In the genomic region with DNA sequence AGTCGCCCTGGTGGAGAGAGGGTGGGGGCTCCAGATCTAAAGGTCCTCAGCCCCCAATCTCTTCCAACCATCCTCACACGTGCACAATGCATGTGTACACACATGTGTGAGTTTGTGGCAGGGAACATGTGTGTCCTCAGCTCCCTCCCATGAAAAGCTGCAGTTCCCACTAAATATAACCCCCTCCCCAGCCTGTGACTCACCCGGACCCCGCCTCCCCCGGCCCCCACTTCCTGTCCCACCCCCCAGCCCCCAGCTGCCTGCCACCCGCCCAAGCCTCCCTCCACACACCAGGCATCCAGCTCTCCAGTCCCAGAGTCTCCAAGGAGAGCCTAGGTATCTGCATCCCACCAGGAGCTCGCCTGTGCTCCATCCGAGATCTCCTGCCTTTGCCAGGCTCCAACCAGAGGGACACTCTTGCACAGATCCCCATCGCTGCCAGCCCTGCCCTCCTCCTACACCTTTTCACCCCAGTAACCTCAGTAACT, we compare ENCODE assay signal across 8 cellular contexts. TPM values are rescaled to one million over a fixed set of nuclear protein-coding genes. Genes with fewer than 3 reads are reported as not detected.
DNase-seq lines count a peak whose midpoint lies in the region; ATAC-seq, FAIRE-seq and TF ChIP-seq lines count a peak whose summit lies in the region.

No MANE protein-coding gene starts in this region.

- intact Hi-C loops in esophagus squamous epithelium (cut with DNase I) (no loop called here), left colon (cut with DNase I, micrococcal nuclease) (no loop called here)

- no peaks in the 10 kb centered on the region for H3K36me3 ChIP-seq in Peyer's patch
- no peaks in the 10 kb centered on the region for H3K36me3 ChIP-seq in esophagus squamous epithelium

- H3K4me3 ChIP-seq in Peyer's patch (no peak overlapping the region), esophagus squamous epithelium (peak overlapping the region in 2 of 4 donors; percentile 52 to 73), retinal pigment epithelial cell (ENCODE audit: low read length) (peak overlapping the region; percentile 55)

- H3K4me1 ChIP-seq in Peyer's patch, result peaks cover 5 to 51% (median 10%) of the 10 kb centered on the region in 4 donors
- peaks cover 43 to 84% (median 49%) of the 10 kb centered on the region in 3 donors for H3K4me1 ChIP-seq in esophagus squamous epithelium

- WGBS in esophagus squamous epithelium, 2 donors, result 6 to 23% methylated on average over 4 to 8 of the region's 9 CpGs

- peak; percentile 75 for FAIRE-seq in GM12891 (lab: Jason Lieb, UNC)

- DNase-seq in GM12891 (ENCODE audit: insufficient read length, low spot score) (no peak), Peyer's patch (no peak), esophagus squamous epithelium (lab: John Stamatoyannopoulos, UW) (no peak), retinal pigment epithelial cell (ENCODE audit: low read depth) (no peak), amniotic stem cell (lab: John Stamatoyannopoulos, UW) (no peak), left colon (no peak)

- TF ChIP-seq POLR2A in GM12891 (IDR thresholded peaks at IDR 0.05; ENCODE audit: low read depth, low read length) (no peak), Peyer's patch (IDR thresholded peaks at IDR 0.05) (no peak), esophagus squamous epithelium (IDR thresholded peaks at IDR 0.05) (no peak)

- no peaks in the 10 kb centered on the region for H3K27me3 ChIP-seq in Peyer's patch
- no peaks in the 10 kb centered on the region for H3K27me3 ChIP-seq in esophagus squamous epithelium

- TF ChIP-seq CTCF in Peyer's patch (IDR thresholded peaks at IDR 0.05), result no peak
- TF ChIP-seq CTCF in esophagus squamous epithelium (IDR thresholded peaks at IDR 0.05), result no peak
- TF ChIP-seq CTCF in retinal pigment epithelial cell (conservative IDR thresholded peaks at IDR 0.05; ENCODE audit: low read depth, low read length), result no peak

- H3K27ac ChIP-seq in Peyer's patch, result peak overlapping the region in 3 of 4 donors; percentile 65 to 74 (median 70)
- peak overlapping the region; percentile 72 to 100 (median 98) for H3K27ac ChIP-seq in esophagus squamous epithelium

- H3K9me3 ChIP-seq in Peyer's patch, result no peaks in the 10 kb centered on the region
- no peaks in the 10 kb centered on the region for H3K9me3 ChIP-seq in esophagus squamous epithelium

- ATAC-seq in HG02852 (IDR thresholded peaks at IDR 0.05; ENCODE audit: unreplicated experiment), result no peak
- no peak for ATAC-seq in left colon
- no peak for ATAC-seq in GM19328 (IDR thresholded peaks at IDR 0.05; ENCODE audit: unreplicated experiment)

TF ChIP-seq in GM12891, 5 proteins besides CTCF, POLR2A, EP300 and RAD21:
- no peak for TF ChIP-seq SPI1 (IDR thresholded peaks at IDR 0.05; ENCODE audit: low read depth, low read length)

RNA-seq across cellular contexts. Expression of a gene that starts 3.9 kb away (rescaled TPM):
- polyA plus RNA-seq in GM12891 (2012; ENCODE audit: low read depth, missing spikeins), result 8.3 TPM
- 10 to 100 TPM in 2 of 4 donors, 1 to 10 TPM in 2; 2.6 to 15.7 (median 9.4) TPM for total RNA-seq in Peyer's patch
- total RNA-seq in esophagus squamous epithelium, result 10 to 100 TPM in 1 of 4 donors, 1 to 10 TPM in 3; 2.6 to 13.9 (median 6.0) TPM
- total RNA-seq in left colon, result 1 to 10 TPM; 4.0 to 7.3 TPM

RNA-seq across cellular contexts. Expression of a gene that starts 4.0 kb away (rescaled TPM):
- 318 TPM for polyA plus RNA-seq in GM12891 (2012; ENCODE audit: low read depth, missing spikeins)
- 1,000 to 10,000 TPM; 1,292 to 4,167 (median 1,553) TPM for total RNA-seq in Peyer's patch
- total RNA-seq in esophagus squamous epithelium, result 100 to 1,000 TPM; 453 to 742 (median 464) TPM
- total RNA-seq in left colon, result 1,000 to 10,000 TPM in 1 of 2 donors, 100 to 1,000 TPM in 1; 784 to 1,134 TPM

RNA-seq across cellular contexts. Expression of a gene that starts 18.6 kb away (rescaled TPM):
- polyA plus RNA-seq in GM12891 (2012; ENCODE audit: low read depth, missing spikeins), result 24.0 TPM
- 10 to 100 TPM; 42.1 to 61.9 (median 50.1) TPM for total RNA-seq in Peyer's patch
- total RNA-seq in esophagus squamous epithelium, result 10 to 100 TPM; 21.4 to 58.0 (median 37.3) TPM
- total RNA-seq in left colon, result 10 to 100 TPM; 30.9 to 34.9 TPM

RNA-seq across cellular contexts. Expression of a gene that starts 23.6 kb away (rescaled TPM):
- 23.0 TPM for polyA plus RNA-seq in GM12891 (2012; ENCODE audit: low read depth, missing spikeins)
- total RNA-seq in Peyer's patch (10 to 100 TPM; 22.2 to 38.8 (median 35.1) TPM), esophagus squamous epithelium (10 to 100 TPM; 24.7 to 30.6 (median 27.0) TPM), left colon (10 to 100 TPM; 33.9 to 44.1 TPM)

RNA-seq across cellular contexts. Expression of a gene that starts 26.6 kb away (rescaled TPM):
- polyA plus RNA-seq in GM12891 (2012; ENCODE audit: low read depth, missing spikeins), result 366 TPM
- total RNA-seq in Peyer's patch, result 100 to 1,000 TPM; 288 to 521 (median 367) TPM
- 100 to 1,000 TPM; 172 to 384 (median 197) TPM for total RNA-seq in esophagus squamous epithelium
- total RNA-seq in left colon, result 100 to 1,000 TPM; 431 to 505 TPM
